15 cellular contexts compared by ENCODE assay signal in genomic region chr17:284676-285355, GRCh38.
"Had no signal": no experiment of that assay in that cellular context is flagged by ENCODE, and none has a peak within 500 bp of the region (broad histone marks: within the 10 kb centered on the region; RNA-seq: fewer than 3 reads in every experiment).

No MANE protein-coding gene starts in this region.

- H3K9me3 ChIP-seq: neutrophil, SK-N-SH had no signal

- H3K27me3 Mint-ChIP-seq: activated naive CD8-positive, alpha-beta T cell; stimulated activated naive CD8-positive, alpha-beta T cell treated with anti-CD3 and anti-CD28 coated beads, Interleukin-15, amount 100 ng/mL, for 72 hours; type B pancreatic cell had no signal

- DNase-seq: activated CD4-positive, alpha-beta T cell treated with anti-CD3 and anti-CD28 coated beads, Interleukin-2, amount 50 U/mL, for 4 hours; activated T-cell treated with anti-CD3 and anti-CD28 coated beads, Interleukin-2, amount 50 U/mL, for 72 hours; effector CD4-positive, alpha-beta T cell; kidney glomerular epithelial cell; mesendoderm; naive thymus-derived CD8-positive, alpha-beta T cell; SK-N-SH; stimulated activated CD4-positive, alpha-beta T cell treated with anti-CD3 and anti-CD28 coated beads, Interleukin-2, amount 100 ng/mL, for 48 hours; stimulated activated naive CD8-positive, alpha-beta T cell treated with anti-CD3 and anti-CD28 coated beads, Interleukin-15, amount 100 ng/mL, for 72 hours had no signal

- H3K27ac Mint-ChIP-seq: activated naive CD8-positive, alpha-beta T cell; activated T-cell treated with anti-CD3 and anti-CD28 coated beads, Interleukin-2, amount 50 U/mL, for 72 hours; stimulated activated naive CD8-positive, alpha-beta T cell treated with anti-CD3 and anti-CD28 coated beads, Interleukin-15, amount 100 ng/mL, for 72 hours; T-helper 2 cell treated with Interferon-gamma antibody and Interleukin-4, amounts not matched to agents 5 μg/mL and 100 μg/mL, for 36 hours; type B pancreatic cell had no signal

- H3K9me3 Mint-ChIP-seq: activated T-cell treated with anti-CD3 and anti-CD28 coated beads, Interleukin-2, amount 50 U/mL, for 72 hours; central memory CD8-positive, alpha-beta T cell; naive thymus-derived CD8-positive, alpha-beta T cell; stimulated activated naive CD8-positive, alpha-beta T cell treated with anti-CD3 and anti-CD28 coated beads, Interleukin-15, amount 100 ng/mL, for 72 hours; T-helper 2 cell treated with Interferon-gamma antibody and Interleukin-4, amounts not matched to agents 5 μg/mL and 100 μg/mL, for 36 hours; type B pancreatic cell had no signal

- H3K4me3 Mint-ChIP-seq: activated naive CD8-positive, alpha-beta T cell; activated T-cell treated with anti-CD3 and anti-CD28 coated beads, Interleukin-2, amount 50 U/mL, for 72 hours; brain; central memory CD8-positive, alpha-beta T cell; naive thymus-derived CD8-positive, alpha-beta T cell; stimulated activated naive CD8-positive, alpha-beta T cell treated with anti-CD3 and anti-CD28 coated beads, Interleukin-15, amount 100 ng/mL, for 72 hours; T-helper 2 cell treated with Interferon-gamma antibody and Interleukin-4, amounts not matched to agents 5 μg/mL and 100 μg/mL, for 36 hours; type B pancreatic cell had no signal

- H3K27me3 ChIP-seq: neutrophil had no signal

- H3K27ac ChIP-seq: neutrophil had no signal

- ATAC-seq: activated T-cell treated with anti-CD3 and anti-CD28 coated beads, Interleukin-2, amount 50 U/mL, for 72 hours; naive thymus-derived CD8-positive, alpha-beta T cell; stimulated activated naive CD8-positive, alpha-beta T cell treated with anti-CD3 and anti-CD28 coated beads, Interleukin-15, amount 100 ng/mL, for 72 hours had no signal
